Comparison of ENCODE assay signal across 8 cellular contexts in the genomic region with DNA sequence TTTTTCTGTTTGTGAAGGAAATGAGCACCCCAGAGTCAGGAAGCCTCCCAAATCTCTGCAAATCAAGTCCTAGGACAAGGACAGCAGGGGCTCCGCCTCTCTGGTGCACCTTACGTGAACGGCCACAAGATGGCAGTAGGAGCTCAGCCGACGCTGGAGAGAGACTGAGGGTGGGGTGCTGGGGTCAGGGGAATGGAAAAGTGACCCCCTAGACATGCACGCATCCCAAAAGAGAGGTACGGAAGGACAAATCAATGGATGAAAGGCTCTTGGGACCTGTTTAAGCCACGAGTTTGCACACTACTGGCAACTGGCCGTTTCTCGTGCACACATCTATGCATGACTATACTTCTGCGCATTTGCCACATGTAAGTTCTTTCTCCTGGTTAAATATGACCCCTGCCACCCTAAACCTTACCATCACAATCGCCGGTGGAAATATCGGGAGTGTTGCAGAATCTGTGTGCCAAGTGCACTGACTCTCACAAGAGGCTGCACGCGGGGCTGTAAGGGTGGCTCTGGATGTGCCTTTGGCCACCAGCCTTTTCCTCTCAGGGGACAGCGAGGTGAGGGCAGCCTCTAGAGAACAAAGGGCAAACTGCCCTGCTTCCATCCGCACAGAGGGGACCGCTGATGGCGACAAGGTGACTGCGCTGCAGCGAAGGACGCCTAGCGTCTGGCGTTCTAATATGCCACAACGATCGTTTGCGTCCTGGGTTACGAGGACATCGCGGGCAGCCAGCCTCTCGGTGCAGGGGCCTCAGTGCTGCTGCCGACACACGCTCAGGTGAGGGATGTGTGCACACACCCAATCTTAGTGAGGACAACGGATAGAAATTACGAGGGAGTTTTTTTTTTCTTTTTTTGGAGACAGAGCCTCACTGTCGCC.
DNase-seq lines count a peak whose midpoint lies in the region; ATAC-seq and TF ChIP-seq lines count a peak whose summit lies in the region.

No MANE protein-coding gene starts in this region.

- H3K27ac ChIP-seq in caudate nucleus (ENCODE audit: low read depth, low read length): no peak overlapping the region

- DNase-seq in DMS 273 (lab: John Stamatoyannopoulos, UW; ENCODE audit: unreplicated experiment): peak; percentile 79
- DNase-seq in DMS 273 treated with DMSO at 0.1 percent for 48 hours (lab: John Stamatoyannopoulos, UW): no peak
- peak; percentile 4 for DNase-seq in NCI-H128 (lab: John Stamatoyannopoulos, UW; ENCODE audit: unreplicated experiment)
- peak in 51 of 61 donors; percentile 5 to 60 (median 28) for DNase-seq in caudate nucleus (lab: John Stamatoyannopoulos, UW)
- DNase-seq in kidney glomerular epithelial cell (lab: John Stamatoyannopoulos, UW): peak; percentile 44
- DNase-seq in stimulated activated CD4-positive, alpha-beta T cell treated with anti-CD3 and anti-CD28 coated beads, Interleukin-2, amount 100 ng/mL, for 24 hours: peak; percentile 67 to 70

- peak; percentile 82 for TF ChIP-seq CTCF in WI38 (IDR thresholded peaks at IDR 0.05; ENCODE audit: low read depth, low read length)

- ATAC-seq in GM18873 (IDR thresholded peaks at IDR 0.05; ENCODE audit: low FRiP score, unreplicated experiment): no peak

- H3K4me3 ChIP-seq in WI38 (ENCODE audit: low read depth, low read length): no peak overlapping the region
